ENCODE assay signal across 32 cellular contexts in the genomic region with DNA sequence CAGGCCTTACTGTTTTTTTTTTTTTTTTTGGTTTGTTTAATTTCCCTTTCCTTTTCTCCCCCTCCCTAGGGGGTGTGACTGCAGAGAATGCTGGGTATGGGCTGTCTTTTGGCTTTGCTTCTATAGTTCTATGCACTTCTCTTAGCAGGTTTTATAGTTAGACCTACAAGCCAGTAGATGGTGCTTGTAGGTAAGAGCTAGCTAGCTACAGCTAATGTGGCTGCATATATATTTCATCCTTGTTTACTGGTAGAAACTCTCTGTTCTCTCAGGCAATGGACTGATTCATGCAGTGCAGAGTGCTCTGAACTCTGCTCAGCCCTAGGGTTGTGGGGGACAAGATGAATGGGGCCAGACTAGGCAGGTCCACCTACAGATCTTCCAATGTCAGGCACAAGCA.
"Had no signal": no experiment of that assay in that cellular context is flagged by ENCODE, and none has a peak within 500 bp of the region (broad histone marks: within the 10 kb centered on the region; RNA-seq: fewer than 3 reads in every experiment).

No MANE protein-coding gene starts in this region.

- H3K9me3 Mint-ChIP-seq: activated T-helper 1 cell treated with anti-CD3 and anti-CD28 coated beads, Interleukin-12 subunit alpha, Interleukin-12 subunit beta, Interleukin-2, Interleukin-4 antibody, amounts not matched to agents 30 ng/mL and 10 ng/mL and 1 ng/mL, durations not matched to agents 14 hours and 24 hours and 36 hours had no signal

- ATAC-seq: activated CD8-positive, alpha-beta T cell treated with anti-CD3 and anti-CD28 coated beads, Interleukin-2, amount 10 ng/mL, durations not matched to agents 7 days and 5 days; activated T-cell treated with anti-CD3 and anti-CD28 coated beads, Interleukin-2, amount 50 U/mL, for 4 hours; body of pancreas; K562 had no signal

- H3K4me3 Mint-ChIP-seq: activated B cell treated with CpG ODN at 0.5 μM for 24 hours; activated CD4-positive, alpha-beta T cell treated with anti-CD3 and anti-CD28 coated beads, Interleukin-2, amount 10 ng/mL, durations not matched to agents 24 days and 14 days; activated CD8-positive, alpha-beta T cell treated with anti-CD3 and anti-CD28 coated beads, Interleukin-2, amount 10 ng/mL, durations not matched to agents 7 days and 5 days; activated naive CD4-positive, alpha-beta T cell treated with anti-CD3 and anti-CD28 coated beads for 36 hours; activated naive CD8-positive, alpha-beta T cell treated with anti-CD3 and anti-CD28 coated beads for 36 hours; activated T-cell treated with anti-CD3 and anti-CD28 coated beads, Interleukin-2, amount 50 U/mL, for 4 hours; activated T-helper 1 cell treated with anti-CD3 and anti-CD28 coated beads, Interleukin-12 subunit alpha, Interleukin-12 subunit beta, Interleukin-2, Interleukin-4 antibody, amounts not matched to agents 30 ng/mL and 10 ng/mL and 1 ng/mL, durations not matched to agents 14 hours and 24 hours and 36 hours had no signal

- H3K4me3 ChIP-seq: ascending aorta, body of pancreas, breast epithelium, K562, PC-9 had no signal

- H3K27me3 ChIP-seq: ascending aorta, body of pancreas, breast epithelium had no signal

- FAIRE-seq: K562 had no signal

- H3K27me3 Mint-ChIP-seq: activated B cell treated with CpG ODN at 0.5 μM for 24 hours; activated CD4-positive, alpha-beta T cell treated with anti-CD3 and anti-CD28 coated beads, Interleukin-2, amount 10 ng/mL, durations not matched to agents 24 days and 14 days; activated naive CD8-positive, alpha-beta T cell treated with anti-CD3 and anti-CD28 coated beads for 36 hours had no signal

- H3K9me3 ChIP-seq: body of pancreas had no signal

- DNase-seq: activated B cell treated with CpG ODN at 0.5 μM for 24 hours; activated CD4-positive, alpha-beta T cell treated with anti-CD3 and anti-CD28 coated beads for 1 hour; activated CD4-positive, alpha-beta T cell treated with anti-CD3 and anti-CD28 coated beads, Interleukin-2, amount 10 ng/mL, durations not matched to agents 24 days and 14 days; activated CD4-positive, alpha-beta T cell treated with anti-CD3 and anti-CD28 coated beads, Interleukin-2, amount 50 U/mL, for 48 hours; activated CD8-positive, alpha-beta T cell treated with anti-CD3 and anti-CD28 coated beads, Interleukin-2, amount 10 ng/mL, durations not matched to agents 7 days and 5 days; activated gamma-delta T cell treated with Interleukin-2 at 50 U/mL for 16 hours; activated naive CD4-positive, alpha-beta T cell treated with anti-CD3 and anti-CD28 coated beads for 36 hours; activated naive CD8-positive, alpha-beta T cell treated with anti-CD3 and anti-CD28 coated beads for 36 hours; activated T-cell treated with anti-CD3 and anti-CD28 coated beads, Interleukin-2, amount 50 U/mL, for 4 hours; amygdala; body of pancreas; IMR-90; NCI-H1092 treated with DMSO at 0.1 percent for 48 hours; NCI-H1417; NCI-H1694; NCI-H1930; NCI-H2081 treated with DMSO at 0.1 percent for 48 hours; NCI-H2171; NCI-H510A; NCI-H526; NCI-H82; NK-92 treated with Interleukin-12 subunit alpha and Interleukin-12 subunit beta, amount 100 ng/mL, for 24 hours; PC-9; Right ventricle myocardium superior; SW 1271; T-helper 1 cell; T-helper 9 cell had no signal

- H3K27ac Mint-ChIP-seq: activated B cell treated with CpG ODN at 0.5 μM for 24 hours; activated CD4-positive, alpha-beta T cell treated with anti-CD3 and anti-CD28 coated beads, Interleukin-2, amount 10 ng/mL, durations not matched to agents 24 days and 14 days; activated CD8-positive, alpha-beta T cell treated with anti-CD3 and anti-CD28 coated beads, Interleukin-2, amount 10 ng/mL, durations not matched to agents 7 days and 5 days; activated naive CD4-positive, alpha-beta T cell treated with anti-CD3 and anti-CD28 coated beads for 36 hours; activated naive CD8-positive, alpha-beta T cell treated with anti-CD3 and anti-CD28 coated beads for 36 hours; activated T-helper 1 cell treated with anti-CD3 and anti-CD28 coated beads, Interleukin-12 subunit alpha, Interleukin-12 subunit beta, Interleukin-2, Interleukin-4 antibody, amounts not matched to agents 30 ng/mL and 10 ng/mL and 1 ng/mL, durations not matched to agents 14 hours and 24 hours and 36 hours had no signal

- H3K36me3 ChIP-seq: ascending aorta, breast epithelium had no signal

- H3K4me1 Mint-ChIP-seq: activated B cell treated with CpG ODN at 0.5 μM for 24 hours; activated CD4-positive, alpha-beta T cell treated with anti-CD3 and anti-CD28 coated beads, Interleukin-2, amount 10 ng/mL, durations not matched to agents 24 days and 14 days; activated naive CD8-positive, alpha-beta T cell treated with anti-CD3 and anti-CD28 coated beads for 36 hours had no signal

- H3K27ac ChIP-seq: ascending aorta, body of pancreas, breast epithelium, PC-9, VCaP had no signal

- H3K4me1 ChIP-seq: ascending aorta, body of pancreas, breast epithelium had no signal

- H3K36me3 Mint-ChIP-seq: activated naive CD8-positive, alpha-beta T cell treated with anti-CD3 and anti-CD28 coated beads for 36 hours had no signal
